ENCODE assay signal across 2 cellular contexts in genomic region chr2:205657579-205657978, GRCh38.
TF ChIP-seq lines count a peak whose summit lies in the region.

No MANE protein-coding gene starts in this region.

TF ChIP-seq in SK-N-SH, 30 proteins besides CTCF, POLR2A, EP300 and RAD21:
- TF ChIP-seq RFX5 (IDR thresholded peaks at IDR 0.05; ENCODE audit: low read length) (no peak), TCF12 (IDR thresholded peaks at IDR 0.05) (0 out of 2 replicates have a peak, but pooled peaks have one; percentile 12), FOSL2 (IDR thresholded peaks at IDR 0.05; ENCODE audit: borderline replicate concordance, low read depth) (no peak), SMC3 (IDR thresholded peaks at IDR 0.05; ENCODE audit: low read depth, low read length) (no peak), NFIC (IDR thresholded peaks at IDR 0.05; ENCODE audit: borderline replicate concordance) (peak; percentile 23; the same call in 1 of the 2 replicates), JUND (IDR thresholded peaks at IDR 0.05) (no peak), MEF2A (IDR thresholded peaks at IDR 0.05; ENCODE audit: borderline replicate concordance, low read depth) (peak; percentile 35; the same call in 1 of the 2 replicates)

TF ChIP-seq in SK-N-SH treated with all-trans-retinoic acid at 6 μM for 48 hours, 23 proteins besides CTCF, POLR2A, EP300 and RAD21:
- TF ChIP-seq ZNF70 (CRISPR knock-in tag; IDR thresholded peaks at IDR 0.05) (no peak), ESRRG (CRISPR knock-in tag; IDR thresholded peaks at IDR 0.05) (no peak), ZNF8 (CRISPR knock-in tag; IDR thresholded peaks at IDR 0.05) (no peak), RARB (CRISPR knock-in tag; IDR thresholded peaks at IDR 0.05) (no peak), TCF4 (CRISPR knock-in tag; IDR thresholded peaks at IDR 0.05; ENCODE audit: borderline replicate concordance) (no peak), BACH2 (CRISPR knock-in tag; IDR thresholded peaks at IDR 0.05; ENCODE audit: borderline replicate concordance) (no peak), TOX (CRISPR knock-in tag; IDR thresholded peaks at IDR 0.05; ENCODE audit: borderline replicate concordance) (no peak), PATZ1 (CRISPR knock-in tag; IDR thresholded peaks at IDR 0.05; ENCODE audit: borderline replicate concordance) (no peak), ARNTL (CRISPR knock-in tag; IDR thresholded peaks at IDR 0.05; ENCODE audit: borderline replicate concordance, low read depth) (no peak), ZFP3 (CRISPR knock-in tag; IDR thresholded peaks at IDR 0.05) (no peak), POU6F1 (CRISPR knock-in tag; IDR thresholded peaks at IDR 0.05; ENCODE audit: borderline replicate concordance, low read depth) (no peak), GLIS3 (CRISPR knock-in tag; IDR thresholded peaks at IDR 0.05) (no peak), OSR1 (CRISPR knock-in tag; IDR thresholded peaks at IDR 0.05) (no peak), TSHZ2 (CRISPR knock-in tag; IDR thresholded peaks at IDR 0.05) (no peak)
